20 cellular contexts compared by ENCODE assay signal in the genomic region with DNA sequence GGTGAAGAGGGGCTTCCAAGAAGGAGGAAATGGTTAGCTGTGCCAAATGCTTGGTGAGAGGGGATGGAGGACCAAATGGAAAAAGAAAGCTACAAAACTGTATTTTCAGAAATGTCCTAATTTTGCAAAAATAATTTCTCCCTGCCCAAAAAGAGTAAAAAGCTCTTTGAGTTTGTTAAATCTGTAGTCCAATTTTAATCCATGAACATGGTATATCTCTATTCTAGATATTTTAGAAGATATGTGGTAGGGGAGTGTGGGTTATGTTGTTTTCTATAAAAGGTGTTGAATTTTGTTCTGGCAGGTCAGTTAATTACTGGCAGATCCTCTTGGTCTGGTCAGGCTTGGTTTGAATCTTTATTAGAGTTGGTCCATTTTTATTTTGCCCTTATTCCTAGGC.
"Had no signal": no experiment of that assay in that cellular context is flagged by ENCODE, and none has a peak within 500 bp of the region (broad histone marks: within the 10 kb centered on the region; RNA-seq: fewer than 3 reads in every experiment).

No MANE protein-coding gene starts in this region.

- H3K9me3 ChIP-seq: ovary had no signal

- H3K27me3 ChIP-seq: ovary, right atrium auricular region, sigmoid colon had no signal

- DNase-seq: effector CD4-positive, alpha-beta T cell; erythroblast; foreskin keratinocyte; hippocampal formation; kidney glomerular epithelial cell; mammary epithelial cell; natural killer cell; ovary; sigmoid colon; stimulated activated CD4-positive, alpha-beta T cell treated with anti-CD3 and anti-CD28 coated beads, Interleukin-12 subunit alpha, Interleukin-12 subunit beta, amount 100 ng/mL, for 4 hours; stimulated activated naive CD4-positive, alpha-beta T cell treated with Interleukin-2 at 50 U/mL for 16 hours; trophoblast cell had no signal

- H3K4me1 Mint-ChIP-seq: natural killer cell had no signal

- H3K4me3 Mint-ChIP-seq: endodermal cell, mesothelial cell of epicardium, natural killer cell, neural crest cell had no signal

- H3K36me3 ChIP-seq: ovary, right atrium auricular region, sigmoid colon had no signal

- H3K27ac Mint-ChIP-seq: endodermal cell, mesothelial cell of epicardium, natural killer cell had no signal

- ATAC-seq: foreskin keratinocyte, natural killer cell had no signal

- H3K4me3 ChIP-seq: coronary artery, ovary, right atrium auricular region, sigmoid colon, skin epidermis had no signal

- H3K27ac ChIP-seq: coronary artery, foreskin keratinocyte, ovary, right atrium auricular region, sigmoid colon, skin epidermis had no signal

- FAIRE-seq: endothelial cell of umbilical vein, islet of Langerhans had no signal

- H3K9me3 Mint-ChIP-seq: natural killer cell had no signal

- H3K36me3 Mint-ChIP-seq: natural killer cell had no signal
